In genomic region chr14:87894920-87895319, GRCh38 we compare ENCODE assay signal across 16 cellular contexts.
DNase-seq lines count a peak whose midpoint lies in the region; ATAC-seq and TF ChIP-seq lines count a peak whose summit lies in the region.
"Had no signal": no experiment of that assay in that cellular context is flagged by ENCODE, and none has a peak within 500 bp of the region (broad histone marks: within the 10 kb centered on the region; RNA-seq: fewer than 3 reads in every experiment).

No MANE protein-coding gene starts in this region.

- H3K27me3 ChIP-seq in Karpas-422 (ENCODE audit: low read length): no peaks in the 10 kb centered on the region
- no peaks in the 10 kb centered on the region for H3K27me3 ChIP-seq in OCI-LY1 (ENCODE audit: insufficient read depth, low read length)
- no peaks in the 10 kb centered on the region for H3K27me3 ChIP-seq in neural progenitor cell
- H3K27me3 ChIP-seq: BLaER1 treated with 17β-estradiol and CSF1 and Interleukin-3, amounts not matched to agents 10 nM and 100 nM had no signal

- ATAC-seq in HG03108 (IDR thresholded peaks at IDR 0.05; ENCODE audit: unreplicated experiment): no peak
- ATAC-seq: GM12878 had no signal

- no peaks in the 10 kb centered on the region for H3K36me3 Mint-ChIP-seq in neural progenitor cell
- H3K36me3 Mint-ChIP-seq: CD4-positive, CD25-positive, alpha-beta regulatory T cell had no signal

- H4K20me1 ChIP-seq in Karpas-422 (ENCODE audit: insufficient read depth, low read depth, low read length): no peaks in the 10 kb centered on the region
- H4K20me1 ChIP-seq in OCI-LY1 (ENCODE audit: insufficient read depth, low read length): no peaks in the 10 kb centered on the region
- no peaks in the 10 kb centered on the region for H4K20me1 ChIP-seq in neural progenitor cell (ENCODE audit: low read depth)
- H4K20me1 ChIP-seq: BLaER1 treated with 17β-estradiol and CSF1 and Interleukin-3, amounts not matched to agents 10 nM and 100 nM had no signal

- no peaks in the 10 kb centered on the region for H3K9me2 ChIP-seq in Karpas-422 (replicated peaks; ENCODE audit: insufficient read depth, low read length)
- H3K9me2 ChIP-seq in OCI-LY1 (ENCODE audit: low read depth, low read length): no peaks in the 10 kb centered on the region

- H3K4me2 ChIP-seq in Karpas-422 (ENCODE audit: low read depth, low read length, poor library complexity, severe bottlenecking) (no peak overlapping the region), OCI-LY1 (ENCODE audit: low read length) (no peak overlapping the region), neural progenitor cell (no peak overlapping the region)
- H3K4me2 ChIP-seq: BLaER1 treated with 17β-estradiol and CSF1 and Interleukin-3, amounts not matched to agents 10 nM and 100 nM had no signal

- H3K36me3 ChIP-seq in Karpas-422 (ENCODE audit: insufficient read depth, low read length) (no peaks in the 10 kb centered on the region), OCI-LY1 (ENCODE audit: insufficient read depth, low read length) (no peaks in the 10 kb centered on the region), neural progenitor cell (no peaks in the 10 kb centered on the region)
- H3K36me3 ChIP-seq: BLaER1 treated with 17β-estradiol and CSF1 and Interleukin-3, amounts not matched to agents 10 nM and 100 nM had no signal

- H3F3A ChIP-seq in OCI-LY1 (ENCODE audit: insufficient read depth, low read length): no peaks in the 10 kb centered on the region
- H3F3A ChIP-seq in neural progenitor cell (ENCODE audit: low read depth): no peaks in the 10 kb centered on the region

- no peak overlapping the region for H3K4me3 ChIP-seq in Karpas-422 (ENCODE audit: low read length)
- H3K4me3 ChIP-seq in OCI-LY1 (ENCODE audit: low read depth, low read length, poor library complexity, severe bottlenecking): no peak overlapping the region
- H3K4me3 ChIP-seq in neural progenitor cell: no peak overlapping the region
- H3K4me3 ChIP-seq: BLaER1 treated with 17β-estradiol and CSF1 and Interleukin-3, amounts not matched to agents 10 nM and 100 nM; GM12878 had no signal

- peak overlapping the region; percentile 46 for H2AFZ ChIP-seq in Karpas-422 (ENCODE audit: low read length)
- H2AFZ ChIP-seq in OCI-LY1 (ENCODE audit: low read length): 0 out of 2 replicates have a peak overlapping the region, but pooled peaks have one; percentile 36
- H2AFZ ChIP-seq in neural progenitor cell (replicated peaks): no peak overlapping the region

- TF ChIP-seq CTCF in OCI-LY1 (IDR thresholded peaks at IDR 0.05; ENCODE audit: low read length) (no peak), neural progenitor cell (IDR thresholded peaks at IDR 0.05) (no peak)

- no peaks in the 10 kb centered on the region for H3K9me3 Mint-ChIP-seq in neural progenitor cell
- H3K9me3 Mint-ChIP-seq: H9 had no signal

- H3K27me3 Mint-ChIP-seq in neural progenitor cell (ENCODE audit: insufficient read depth, low read depth): no peaks in the 10 kb centered on the region

- no peaks in the 10 kb centered on the region for H3K9me3 ChIP-seq in Karpas-422 (ENCODE audit: low read length)
- no peaks in the 10 kb centered on the region for H3K9me3 ChIP-seq in OCI-LY1 (ENCODE audit: low read length)
- no peaks in the 10 kb centered on the region for H3K9me3 ChIP-seq in neural progenitor cell (ENCODE audit: low read depth)
- H3K9me3 ChIP-seq: BLaER1 treated with 17β-estradiol and CSF1 and Interleukin-3, amounts not matched to agents 10 nM and 100 nM had no signal

- DNase-seq in NCI-H2171 treated with DMSO at 0.1 percent for 48 hours (lab: John Stamatoyannopoulos, UW): peak; percentile 25
- DNase-seq in NCI-H2171 (lab: John Stamatoyannopoulos, UW): no peak
- peak; percentile 62 for DNase-seq in Karpas-422
- no peak for DNase-seq in neural progenitor cell (ENCODE audit: low spot score)
- DNase-seq in NCI-H510A (lab: John Stamatoyannopoulos, UW): no peak
- no peak for DNase-seq in Ammon's horn (ENCODE audit: low spot score)
- DNase-seq: 8988T; AML-193; CD4-positive, CD25-positive, alpha-beta regulatory T cell; DMS53; GOT3; H9 had no signal

- peak overlapping the region; percentile 6 for H3K27ac Mint-ChIP-seq in neural progenitor cell
- H3K27ac Mint-ChIP-seq: CD4-positive, CD25-positive, alpha-beta regulatory T cell had no signal

- peaks cover 51% of the 10 kb centered on the region for H3K4me1 ChIP-seq in Karpas-422 (ENCODE audit: low read length)
- H3K4me1 ChIP-seq in OCI-LY1 (ENCODE audit: insufficient read depth, low read length, severe bottlenecking): peaks cover 6% of the 10 kb centered on the region
- H3K4me1 ChIP-seq in neural progenitor cell: peaks cover 5% of the 10 kb centered on the region

- H3K4me3 Mint-ChIP-seq in neural progenitor cell: no peak overlapping the region
- H3K4me3 Mint-ChIP-seq: CD4-positive, CD25-positive, alpha-beta regulatory T cell; H9 had no signal

- H3K27ac ChIP-seq in Karpas-422 (ENCODE audit: low read length) (peak overlapping the region; percentile 29), OCI-LY1 (ENCODE audit: low read depth, low read length, poor library complexity, severe bottlenecking) (no peak overlapping the region), neural progenitor cell (no peak overlapping the region)

- peaks cover 14% of the 10 kb centered on the region for H3K4me1 Mint-ChIP-seq in neural progenitor cell
- H3K4me1 Mint-ChIP-seq: CD4-positive, CD25-positive, alpha-beta regulatory T cell had no signal

- H3K9ac ChIP-seq in Karpas-422 (ENCODE audit: low read length): peak overlapping the region; percentile 5; the same call in 1 of the 2 replicates
- H3K9ac ChIP-seq in OCI-LY1 (ENCODE audit: low read length): no peak overlapping the region
- H3K9ac ChIP-seq in neural progenitor cell: no peak overlapping the region
- H3K9ac ChIP-seq: BLaER1 treated with 17β-estradiol and CSF1 and Interleukin-3, amounts not matched to agents 10 nM and 100 nM had no signal

- H3K79me2 ChIP-seq in Karpas-422 (ENCODE audit: low read length) (no peaks in the 10 kb centered on the region), OCI-LY1 (ENCODE audit: insufficient read depth, low read length) (no peaks in the 10 kb centered on the region), neural progenitor cell (ENCODE audit: low read depth) (no peaks in the 10 kb centered on the region)

Comparison
In these comparisons a context has a peak if more than half of its experiments do, and no peak if none do; other contexts are left out.
1. DNase-seq: peak in NCI-H2171 treated with DMSO at 0.1 percent for 48 hours (single experiment) and Karpas-422 (single experiment); none in NCI-H2171 (single experiment), neural progenitor cell (single experiment), NCI-H510A (single experiment) and Ammon's horn (single experiment).